ENCODE assay signal across 1 cellular context in the genomic region with DNA sequence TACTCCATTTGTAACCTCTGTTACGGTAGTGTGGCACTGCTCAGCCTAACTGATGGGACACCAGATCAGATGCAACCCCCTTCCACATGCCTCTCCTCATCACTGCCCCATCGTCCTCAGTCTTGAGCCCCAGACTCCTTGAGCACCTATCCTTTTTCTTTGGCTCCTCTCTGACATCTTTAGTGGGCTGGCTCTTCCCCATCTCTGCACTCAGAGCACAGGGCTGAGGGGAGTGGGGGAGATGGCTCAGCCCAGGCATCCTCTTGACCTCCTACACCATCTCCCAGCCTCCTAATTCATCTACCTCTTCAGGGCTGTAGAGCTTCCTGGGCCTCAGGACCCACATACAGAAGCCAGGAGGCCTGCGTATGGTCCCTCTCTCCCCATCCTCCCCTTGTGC.
A peak's percentile ranks its signal among the peaks of the same experiment; 100 is the strongest.
TF ChIP-seq lines count a peak whose summit lies in the region.

No MANE protein-coding gene starts in this region.

TF ChIP-seq in K562, 482 proteins besides CTCF, POLR2A, EP300 and RAD21:
- TF ChIP-seq, protein P1, sequence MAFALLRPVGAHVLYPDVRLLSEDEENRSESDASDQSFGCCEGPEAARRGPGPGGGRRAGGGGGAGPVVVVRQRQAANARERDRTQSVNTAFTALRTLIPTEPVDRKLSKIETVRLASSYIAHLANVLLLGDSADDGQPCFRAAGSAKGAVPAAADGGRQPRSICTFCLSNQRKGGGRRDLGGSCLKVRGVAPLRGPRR (CRISPR knock-in tag; IDR thresholded peaks at IDR 0.05), result 0 out of 2 replicates have a peak, but pooled peaks have one; percentile 46
- TF ChIP-seq, protein P2, sequence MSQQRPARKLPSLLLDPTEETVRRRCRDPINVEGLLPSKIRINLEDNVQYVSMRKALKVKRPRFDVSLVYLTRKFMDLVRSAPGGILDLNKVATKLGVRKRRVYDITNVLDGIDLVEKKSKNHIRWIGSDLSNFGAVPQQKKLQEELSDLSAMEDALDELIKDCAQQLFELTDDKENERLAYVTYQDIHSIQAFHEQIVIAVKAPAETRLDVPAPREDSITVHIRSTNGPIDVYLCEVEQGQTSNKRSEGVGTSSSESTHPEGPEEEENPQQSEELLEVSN (IDR thresholded peaks at IDR 0.05; ENCODE audit: borderline replicate concordance in 1 of 2, extremely low read depth in 1 of 2, insufficient read depth in 1 of 2, insufficient read length in 1 of 2, low read depth in 1 of 2, low read length in 1 of 2, poor library complexity in 1 of 2, severe bottlenecking in 1 of 2), result no peak
